17 cellular contexts compared by ENCODE assay signal in genomic region chr1:153642161-153642560, GRCh38. TPM values are rescaled to one million over a fixed set of nuclear protein-coding genes. Genes with fewer than 3 reads are reported as not detected.
"Had no signal": no experiment of that assay in that cellular context is flagged by ENCODE, and none has a peak within 500 bp of the region (broad histone marks: within the 10 kb centered on the region; RNA-seq: fewer than 3 reads in every experiment).

No MANE protein-coding gene starts in this region.

- H3K9me3 ChIP-seq: neutrophil, suprapubic skin had no signal

- ATAC-seq: activated T-cell treated with anti-CD3 and anti-CD28 coated beads, Interleukin-2, amount 50 U/mL, for 72 hours; naive thymus-derived CD4-positive, alpha-beta T cell; stimulated activated naive CD8-positive, alpha-beta T cell treated with anti-CD3 and anti-CD28 coated beads, Interleukin-15, Interleukin-2, amounts not matched to agents 100 U/mL and 50 U/mL, for 24 hours; T-cell had no signal

- H3K27ac Mint-ChIP-seq: activated B cell treated with CpG ODN at 0.5 μM for 24 hours had no signal

- H3K27me3 ChIP-seq: brain microvascular endothelial cell, dorsolateral prefrontal cortex, neutrophil, suprapubic skin had no signal

- DNase-seq: activated B cell treated with CpG ODN at 0.5 μM for 24 hours; activated CD4-positive, alpha-beta T cell treated with anti-CD3 and anti-CD28 coated beads, Interleukin-2, amount 50 U/mL, for 1 hour; activated naive CD4-positive, alpha-beta T cell treated with anti-CD3 and anti-CD28 coated beads for 36 hours; activated T-cell treated with anti-CD3 and anti-CD28 coated beads, Interleukin-2, amount 50 U/mL, for 72 hours; amygdala; brain microvascular endothelial cell; dorsolateral prefrontal cortex; naive thymus-derived CD4-positive, alpha-beta T cell; stimulated activated CD4-positive, alpha-beta T cell treated with anti-CD3 and anti-CD28 coated beads, Interleukin-2, amount 100 ng/mL, for 48 hours; stimulated activated naive CD8-positive, alpha-beta T cell treated with anti-CD3 and anti-CD28 coated beads, Interleukin-15, Interleukin-2, amounts not matched to agents 100 U/mL and 50 U/mL, for 24 hours had no signal

- H3K4me3 Mint-ChIP-seq: activated B cell treated with CpG ODN at 0.5 μM for 24 hours; activated naive CD4-positive, alpha-beta T cell treated with anti-CD3 and anti-CD28 coated beads for 36 hours; activated T-cell treated with anti-CD3 and anti-CD28 coated beads, Interleukin-2, amount 50 U/mL, for 72 hours; T-cell had no signal

- H3K9me3 Mint-ChIP-seq: activated B cell treated with CpG ODN at 0.5 μM for 24 hours; activated naive CD4-positive, alpha-beta T cell treated with anti-CD3 and anti-CD28 coated beads for 36 hours; activated T-cell treated with anti-CD3 and anti-CD28 coated beads, Interleukin-2, amount 50 U/mL, for 72 hours; naive thymus-derived CD4-positive, alpha-beta T cell; T-cell had no signal

- H3K27me3 Mint-ChIP-seq: activated B cell treated with CpG ODN at 0.5 μM for 24 hours; naive thymus-derived CD4-positive, alpha-beta T cell; T-cell had no signal

- H3K27ac ChIP-seq: brain microvascular endothelial cell, neutrophil, suprapubic skin had no signal

- H3K4me3 ChIP-seq: dorsolateral prefrontal cortex, lung, suprapubic skin had no signal

RNA-seq across cellular contexts. Expression of gene S100A1, which starts 13.9 kb away (rescaled TPM):
- total RNA-seq: activated naive CD4-positive, alpha-beta T cell treated with anti-CD3 and anti-CD28 coated beads for 36 hours; activated T-cell treated with anti-CD3 and anti-CD28 coated beads, Interleukin-2, amount 50 U/mL, for 72 hours; mononuclear cell; naive thymus-derived CD4-positive, alpha-beta T cell; T-cell; ureter had no signal
- polyA plus RNA-seq: naive thymus-derived CD4-positive, alpha-beta T cell had no signal

RNA-seq across cellular contexts. Expression of gene S100A14, which starts 26.0 kb away (rescaled TPM):
- total RNA-seq: activated B cell treated with CpG ODN at 0.5 μM for 24 hours; activated naive CD4-positive, alpha-beta T cell treated with anti-CD3 and anti-CD28 coated beads for 36 hours; mononuclear cell; naive thymus-derived CD4-positive, alpha-beta T cell; posterior vena cava had no signal
- polyA plus RNA-seq: naive thymus-derived CD4-positive, alpha-beta T cell had no signal
